Comparison of ENCODE assay signal across 28 cellular contexts in the genomic region with DNA sequence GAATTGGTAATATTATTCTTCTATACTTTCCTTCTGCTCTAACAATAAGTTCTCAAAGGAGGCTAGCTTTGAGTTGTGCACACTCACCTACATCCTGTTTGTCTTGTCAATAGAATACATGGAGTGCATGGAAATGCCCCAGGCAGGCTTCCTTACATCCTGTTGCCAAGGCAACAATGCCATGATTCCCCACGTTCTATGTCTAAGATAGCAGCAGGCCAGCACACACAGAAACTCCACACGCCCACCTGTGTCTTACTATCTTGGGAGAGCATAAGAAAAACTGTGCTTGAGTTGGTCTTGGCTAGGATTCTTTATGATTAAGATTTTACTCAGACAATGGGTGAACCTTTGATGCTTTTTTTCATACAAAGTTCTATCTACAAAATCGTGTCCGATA.
DNase-seq lines count a peak whose midpoint lies in the region; ATAC-seq and TF ChIP-seq lines count a peak whose summit lies in the region.
"Had no signal": no experiment of that assay in that cellular context is flagged by ENCODE, and none has a peak within 500 bp of the region (broad histone marks: within the 10 kb centered on the region; RNA-seq: fewer than 3 reads in every experiment).

No MANE protein-coding gene starts in this region.

- peaks cover 15% of the 10 kb centered on the region; the same call in 2 of the 3 replicates for H3K4me1 Mint-ChIP-seq in GM23338
- H3K4me1 Mint-ChIP-seq in osteocyte (ENCODE audit: unreplicated experiment) = peaks cover 20% of the 10 kb centered on the region
- H3K4me1 Mint-ChIP-seq: activated naive CD8-positive, alpha-beta T cell treated with anti-CD3 and anti-CD28 coated beads for 36 hours; CD4-positive, CD25-positive, alpha-beta regulatory T cell; stimulated activated effector memory CD8-positive, alpha-beta T cell treated with anti-CD3 and anti-CD28 coated beads, Interleukin-12 subunit alpha, Interleukin-12 subunit beta, amount 100 ng/mL, for 72 hours had no signal

- H3K79me2 ChIP-seq in GM23338 (replicated peaks; ENCODE audit: insufficient read depth) (no peaks in the 10 kb centered on the region), PC-3 (ENCODE audit: low read length) (no peaks in the 10 kb centered on the region), osteoblast (ENCODE audit: insufficient read depth, low read length) (no peaks in the 10 kb centered on the region)

- TF ChIP-seq CTCF in GM23338 (conservative IDR thresholded peaks at IDR 0.05; ENCODE audit: low read depth in 2 of 2) (no peak), PC-3 (conservative IDR thresholded peaks at IDR 0.05; ENCODE audit: low read depth, low read length) (no peak), fibroblast of mammary gland (conservative IDR thresholded peaks at IDR 0.05; ENCODE audit: control insufficient read depth, insufficient read depth, low read depth, low read length) (no peak), osteoblast (IDR thresholded peaks at IDR 0.05; ENCODE audit: extremely low read depth, low read depth, low read length) (no peak), osteocyte (IDR thresholded peaks at IDR 0.05) (no peak)

- H3K36me3 Mint-ChIP-seq in GM23338 (ENCODE audit: low read depth) = no peaks in the 10 kb centered on the region
- peaks cover 6% of the 10 kb centered on the region for H3K36me3 Mint-ChIP-seq in osteocyte (ENCODE audit: unreplicated experiment)
- H3K36me3 Mint-ChIP-seq: activated naive CD8-positive, alpha-beta T cell treated with anti-CD3 and anti-CD28 coated beads for 36 hours; CD4-positive, CD25-positive, alpha-beta regulatory T cell; stimulated activated effector memory CD8-positive, alpha-beta T cell treated with anti-CD3 and anti-CD28 coated beads, Interleukin-12 subunit alpha, Interleukin-12 subunit beta, amount 100 ng/mL, for 72 hours had no signal

- H3K9me3 Mint-ChIP-seq in GM23338 (no peaks in the 10 kb centered on the region), osteocyte (ENCODE audit: unreplicated experiment) (peaks cover 24% of the 10 kb centered on the region)
- H3K9me3 Mint-ChIP-seq: activated naive CD8-positive, alpha-beta T cell treated with anti-CD3 and anti-CD28 coated beads for 36 hours had no signal

- H3F3A ChIP-seq in GM23338 (replicated peaks; ENCODE audit: low read depth) = no peaks in the 10 kb centered on the region
- peaks cover 7% of the 10 kb centered on the region for H3F3A ChIP-seq in PC-3 (ENCODE audit: low read length, unreplicated experiment)

- H3K4me1 ChIP-seq in GM23338 (ENCODE audit: insufficient read depth) (peaks cover under 1% of the 10 kb centered on the region; the same call in 1 of the 2 replicates), PC-3 (ENCODE audit: insufficient read depth, low read length) (peaks cover 42% of the 10 kb centered on the region), osteoblast (ENCODE audit: insufficient read depth, low read length) (peaks cover 25% of the 10 kb centered on the region), right cardiac atrium (ENCODE audit: control insufficient read depth, insufficient read depth, low read length) (no peaks in the 10 kb centered on the region)
- H3K4me1 ChIP-seq: right lobe of liver, suprapubic skin had no signal

- H3K27ac ChIP-seq in GM23338 (ENCODE audit: low read depth) = no peak overlapping the region
- peak overlapping the region; percentile 90 for H3K27ac ChIP-seq in PC-3 (ENCODE audit: low read length)
- H3K27ac ChIP-seq in osteoblast (ENCODE audit: low read depth, low read length) = peak overlapping the region; percentile 83
- no peak overlapping the region for H3K27ac ChIP-seq in right cardiac atrium (ENCODE audit: low read length)
- H3K27ac ChIP-seq: lower lobe of right lung, PC-9, right lobe of liver, suprapubic skin, WERI-Rb-1 had no signal

- H3K4me2 ChIP-seq in GM23338 = no peak overlapping the region
- peak overlapping the region; percentile 65 for H3K4me2 ChIP-seq in PC-3 (ENCODE audit: low read length)
- peak overlapping the region; percentile 12 for H3K4me2 ChIP-seq in osteoblast (ENCODE audit: insufficient read depth, low read length)
- H3K4me2 ChIP-seq: PC-9 had no signal

- no peaks in the 10 kb centered on the region for H3K27me3 Mint-ChIP-seq in GM23338 (ENCODE audit: insufficient read depth, low read depth, poor library complexity)
- H3K27me3 Mint-ChIP-seq in osteocyte (ENCODE audit: unreplicated experiment) = no peaks in the 10 kb centered on the region
- H3K27me3 Mint-ChIP-seq: activated naive CD8-positive, alpha-beta T cell treated with anti-CD3 and anti-CD28 coated beads for 36 hours; CD4-positive, CD25-positive, alpha-beta regulatory T cell had no signal

- ATAC-seq in GM23338 (no peak), PC-3 (peak; percentile 47), HG03432 (IDR thresholded peaks at IDR 0.05; ENCODE audit: unreplicated experiment) (no peak), right cardiac atrium (no peak)
- ATAC-seq: K562; lower lobe of right lung; right lobe of liver; stimulated activated effector memory CD8-positive, alpha-beta T cell treated with anti-CD3 and anti-CD28 coated beads, Interleukin-12 subunit alpha, Interleukin-12 subunit beta, amount 100 ng/mL, for 72 hours had no signal

- WGBS in right cardiac atrium = 66% methylated on average over 4 of the region's 4 CpGs

- H2AFZ ChIP-seq in GM23338 (no peak overlapping the region), PC-3 (ENCODE audit: low read length) (no peak overlapping the region), osteoblast (ENCODE audit: low read length) (no peak overlapping the region)
- H2AFZ ChIP-seq: PC-9 had no signal

- no TSS peak for BruUV-seq in PC-3 (replicated peaks; lab: Mats Ljungman, UMichigan)

- intact Hi-C loops in PC-3 (cut with micrococcal nuclease) = loop anchor here (1.0 to 2.0 kb wide), 2 partner anchors 37 to 58 kb away; no protein-coding TSS in a partner anchor
- intact Hi-C loops in right cardiac atrium (cut with DNase I) = no loop called here

- H4K20me1 ChIP-seq in GM23338 (replicated peaks; ENCODE audit: insufficient read depth) (no peaks in the 10 kb centered on the region), PC-3 (ENCODE audit: low read length) (no peaks in the 10 kb centered on the region), osteoblast (ENCODE audit: insufficient read depth, low read length) (no peaks in the 10 kb centered on the region)

- H3K4me3 Mint-ChIP-seq in GM23338 = no peak overlapping the region
- no peak overlapping the region for H3K4me3 Mint-ChIP-seq in osteocyte (ENCODE audit: unreplicated experiment)
- H3K4me3 Mint-ChIP-seq: activated naive CD8-positive, alpha-beta T cell treated with anti-CD3 and anti-CD28 coated beads for 36 hours; CD4-positive, CD25-positive, alpha-beta regulatory T cell; nephron; stimulated activated effector memory CD8-positive, alpha-beta T cell treated with anti-CD3 and anti-CD28 coated beads, Interleukin-12 subunit alpha, Interleukin-12 subunit beta, amount 100 ng/mL, for 72 hours had no signal

- H3K9me3 ChIP-seq in PC-3 (ENCODE audit: low read length) (no peaks in the 10 kb centered on the region), osteoblast (ENCODE audit: low read depth, low read length) (no peaks in the 10 kb centered on the region), right cardiac atrium (ENCODE audit: control insufficient read depth, low read length) (no peaks in the 10 kb centered on the region)
- H3K9me3 ChIP-seq: lower lobe of right lung, MG63, right lobe of liver had no signal

- CTCF ChIA-PET in PC-3 (lab: Charles Lee) = no interaction called here

- POLR2A ChIA-PET in PC-3 (lab: Charles Lee; ENCODE audit: unreplicated experiment) = no interaction called here

- H3K27ac Mint-ChIP-seq in GM23338 = peak overlapping the region; percentile 56; the same call in 1 of the 2 replicates
- H3K27ac Mint-ChIP-seq in osteocyte (ENCODE audit: unreplicated experiment) = no peak overlapping the region
- H3K27ac Mint-ChIP-seq: activated naive CD8-positive, alpha-beta T cell treated with anti-CD3 and anti-CD28 coated beads for 36 hours; CD4-positive, CD25-positive, alpha-beta regulatory T cell; nephron; stimulated activated effector memory CD8-positive, alpha-beta T cell treated with anti-CD3 and anti-CD28 coated beads, Interleukin-12 subunit alpha, Interleukin-12 subunit beta, amount 100 ng/mL, for 72 hours had no signal

- no peaks in the 10 kb centered on the region for H3K36me3 ChIP-seq in GM23338 (ENCODE audit: insufficient read depth)
- H3K36me3 ChIP-seq in PC-3 (ENCODE audit: low read depth, low read length) = no peaks in the 10 kb centered on the region
- no peaks in the 10 kb centered on the region for H3K36me3 ChIP-seq in osteoblast (ENCODE audit: insufficient read depth, low read length)
- H3K36me3 ChIP-seq: lower lobe of right lung, MG63, right lobe of liver, suprapubic skin, WERI-Rb-1 had no signal

- DNase-seq in GM23338 (ENCODE audit: low spot score) = peak; percentile 1
- DNase-seq in PC-3 = peak; percentile 85
- DNase-seq in fibroblast of mammary gland (ENCODE audit: low read depth) = peak; percentile 30
- DNase-seq in osteoblast (ENCODE audit: insufficient read length, low spot score, missing footprints) = no peak
- DNase-seq in right cardiac atrium = no peak
- DNase-seq in osteocyte (ENCODE audit: extremely low spot score, unreplicated experiment) = no peak
- DNase-seq: activated CD4-positive, alpha-beta T cell treated with anti-CD3 and anti-CD28 coated beads for 48 hours; activated CD8-positive, alpha-beta memory T cell treated with anti-CD3 and anti-CD28 coated beads for 24 hours; activated effector memory CD4-positive, alpha-beta T cell treated with anti-CD3 and anti-CD28 coated beads, Interleukin-2, amount 50 U/mL, for 16 hours; activated naive CD8-positive, alpha-beta T cell treated with anti-CD3 and anti-CD28 coated beads for 36 hours; activated T-cell treated with anti-CD3 and anti-CD28 coated beads, Interleukin-2, amount 50 U/mL, for 1 hour; CD4-positive, CD25-positive, alpha-beta regulatory T cell; cerebellar nuclear complex; H7; kidney glomerular epithelial cell; lower lobe of right lung; MG63; NCI-H446 treated with DMSO at 0.1 percent for 48 hours; PC-9; right lobe of liver; SIG-M5; stimulated activated CD4-positive, alpha-beta T cell treated with anti-CD3 and anti-CD28 coated beads, Interleukin-4, amount 100 ng/mL, for 24 hours; WERI-Rb-1 had no signal

- no peaks in the 10 kb centered on the region; the same call in 1 of the 2 replicates for H3K9me2 ChIP-seq in GM23338 (ENCODE audit: insufficient read depth)
- no peaks in the 10 kb centered on the region for H3K9me2 ChIP-seq in PC-3 (replicated peaks; ENCODE audit: low read length)

- H3K27me3 ChIP-seq in GM23338 (ENCODE audit: insufficient read depth) = no peaks in the 10 kb centered on the region
- no peaks in the 10 kb centered on the region for H3K27me3 ChIP-seq in PC-3 (ENCODE audit: low read length)
- H3K27me3 ChIP-seq in osteoblast (ENCODE audit: insufficient read depth, low read length) = no peaks in the 10 kb centered on the region
- H3K27me3 ChIP-seq in right cardiac atrium (ENCODE audit: control insufficient read depth, insufficient read depth) = no peaks in the 10 kb centered on the region
- H3K27me3 ChIP-seq: MG63, right lobe of liver, suprapubic skin had no signal

- no peak overlapping the region for H3K4me3 ChIP-seq in GM23338
- no peak overlapping the region; the same call in 1 of the 2 replicates for H3K4me3 ChIP-seq in PC-3 (ENCODE audit: low read length)
- no peak overlapping the region for H3K4me3 ChIP-seq in fibroblast of mammary gland (ENCODE audit: control insufficient read depth, low read depth, low read length)
- H3K4me3 ChIP-seq in osteoblast (ENCODE audit: insufficient read depth, low read length) = no peak overlapping the region
- no peak overlapping the region for H3K4me3 ChIP-seq in right cardiac atrium (ENCODE audit: low read length)
- H3K4me3 ChIP-seq: K562, lower lobe of right lung, MG63, PC-9, right lobe of liver, suprapubic skin had no signal

- H3K9ac ChIP-seq in PC-3 (ENCODE audit: low read length) = peak overlapping the region; percentile 60

Comparison
In these comparisons a context has a peak if more than half of its experiments do, and no peak if none do; other contexts are left out.
1. DNase-seq: peak in GM23338 (single experiment), PC-3 (single experiment) and fibroblast of mammary gland (single experiment); none in osteoblast (single experiment), right cardiac atrium (0 of 3) and osteocyte (single experiment).
2. H3K27ac ChIP-seq: peak in PC-3 (single experiment) and osteoblast (single experiment); none in GM23338 (single experiment) and right cardiac atrium (single experiment).